ENCODE assay signal across 8 cellular contexts in the genomic region with DNA sequence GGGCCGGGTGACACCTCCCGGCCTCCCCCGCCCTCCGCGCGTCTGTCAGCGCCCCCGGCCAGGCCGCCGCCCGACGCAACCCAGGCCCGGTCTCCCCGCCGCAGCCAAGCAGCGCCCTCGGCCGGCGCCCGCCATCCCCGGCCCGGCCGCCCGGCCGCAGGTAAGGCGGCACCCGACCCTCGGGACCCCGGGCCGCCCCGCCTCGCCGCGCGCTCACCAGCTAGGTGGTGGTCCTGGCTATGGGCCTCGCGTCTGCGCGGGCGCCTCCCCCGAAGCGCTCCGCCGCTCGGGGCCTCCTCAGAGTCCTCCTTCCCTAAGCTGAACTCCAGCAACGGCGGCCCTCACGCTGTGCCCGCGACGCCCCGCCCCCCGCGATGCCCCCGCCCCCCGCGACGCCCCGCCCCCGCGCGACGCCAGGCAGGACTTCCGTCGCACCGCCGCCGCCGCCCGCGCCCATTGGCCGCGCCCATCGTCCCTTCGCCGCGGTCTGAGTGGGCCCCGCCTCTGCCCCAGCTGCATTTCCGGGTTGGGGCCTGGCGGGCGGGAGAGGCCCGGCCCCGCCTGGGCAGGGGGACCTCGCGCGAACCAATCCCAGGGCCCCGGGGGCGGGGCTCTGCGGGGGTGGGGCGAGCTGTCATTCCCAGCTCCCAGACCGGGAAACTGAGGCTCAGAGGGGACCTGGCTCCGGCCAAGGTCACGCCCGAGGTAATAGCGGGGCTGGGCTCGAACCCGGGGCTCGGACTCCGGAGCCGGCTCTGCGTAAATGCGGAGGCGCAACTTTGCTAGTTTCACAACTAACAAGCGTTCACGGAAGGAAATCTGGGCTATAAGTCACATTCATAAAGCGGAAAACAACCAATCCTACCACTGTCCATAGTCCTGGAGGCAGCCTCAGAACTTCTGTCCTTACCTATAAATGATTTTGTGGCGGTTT. TPM values are rescaled to one million over a fixed set of nuclear protein-coding genes. Genes with fewer than 3 reads are reported as not detected.
DNase-seq lines count a peak whose midpoint lies in the region; ATAC-seq and TF ChIP-seq lines count a peak whose summit lies in the region.

No MANE protein-coding gene starts in this region.

- intact Hi-C loops in left cardiac atrium (cut with DNase I) (no loop called here), prostate gland (cut with DNase I) (loop anchor here (5.0 kb wide), 1 partner anchor 136 kb away; a partner anchor contains a TSS)

- ATAC-seq in HG02870 (IDR thresholded peaks at IDR 0.05; ENCODE audit: unreplicated experiment) (peak; percentile 90), left cardiac atrium (peak; percentile 97 to 98)

- peaks cover 6% of the 10 kb centered on the region for H3K4me1 ChIP-seq in prostate gland (replicated peaks)

- H3K27me3 ChIP-seq in prostate gland (replicated peaks; ENCODE audit: insufficient read depth), result no peaks in the 10 kb centered on the region

- DNase-seq in GM13976 (ENCODE audit: low spot score) (peak; percentile 96), NCI-H146 (lab: John Stamatoyannopoulos, UW) (peak; percentile 96), T follicular helper cell (ENCODE audit: low read depth) (peak; percentile 93), amniotic epithelial cell (ENCODE audit: low read depth) (peak; percentile 88), left cardiac atrium (peak; percentile 97), prostate gland (ENCODE audit: low spot score) (peak; percentile 94), ureter (ENCODE audit: low spot score) (peak; percentile 97)

- H3K27ac ChIP-seq in prostate gland, result peak overlapping the region; percentile 74 to 77

- no peaks in the 10 kb centered on the region for H3K9me3 ChIP-seq in prostate gland

- peak; percentile 79 for TF ChIP-seq POLR2A in prostate gland (IDR thresholded peaks at IDR 0.05)

- peak overlapping the region; percentile 43 to 58 for H3K4me3 ChIP-seq in prostate gland

- WGBS in prostate gland, result under 1% methylated on average over 56 of the region's 107 CpGs

- in situ Hi-C loops in GM13976 (cut with MboI; ENCODE audit: low sequenced_read_pairs, unreplicated experiment), result no loop called here

- H3K36me3 ChIP-seq in prostate gland, result no peaks in the 10 kb centered on the region

- TF ChIP-seq CTCF in GM13976 (IDR thresholded peaks at IDR 0.05; ENCODE audit: borderline replicate concordance, control extremely low read depth, extremely low read depth, insufficient read depth, missing control alignments), result no peak
- TF ChIP-seq CTCF in prostate gland (IDR thresholded peaks at IDR 0.05), result no peak

RNA-seq across cellular contexts. Expression of a gene that starts 9.0 kb away (rescaled TPM):
- total RNA-seq in left cardiac atrium, result 10 to 100 TPM; 11.6 to 15.2 TPM
- total RNA-seq in prostate gland, result 10 to 100 TPM; 24.1 to 55.0 TPM
- 17.5 TPM for total RNA-seq in ureter

RNA-seq across cellular contexts. Expression of a gene that starts 46.7 kb away (rescaled TPM):
- under 1 TPM; 0.44 to 0.65 TPM for total RNA-seq in left cardiac atrium
- 1 to 10 TPM; 1.9 to 6.9 TPM for total RNA-seq in prostate gland
- 3.1 TPM for total RNA-seq in ureter

Comparison
In these comparisons a context has a peak if more than half of its experiments do, and no peak if none do; other contexts are left out.
1. Peak in every context shown above with its lines: DNase-seq, ATAC-seq, H3K4me3 ChIP-seq and H3K27ac ChIP-seq.